16 cellular contexts compared by ENCODE assay signal in the genomic region with DNA sequence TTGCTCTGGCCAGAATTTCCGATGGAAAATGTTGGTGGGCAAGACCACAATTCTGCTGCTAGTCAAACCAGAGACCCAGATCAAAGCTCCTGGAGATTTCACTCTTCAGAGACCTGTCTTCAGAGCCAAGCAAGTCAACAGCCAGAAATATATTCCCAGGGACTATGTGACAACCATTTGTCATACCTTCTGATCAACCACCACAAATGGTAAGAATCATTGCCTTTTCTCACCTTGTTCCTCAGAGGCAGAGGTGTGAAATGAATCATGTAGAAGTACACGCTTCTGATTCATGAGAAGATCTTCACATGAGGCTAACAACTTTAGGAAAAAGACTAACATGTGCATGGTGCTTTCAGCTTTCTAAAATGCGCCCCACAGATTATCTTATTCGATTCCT. TPM values are rescaled to one million over a fixed set of nuclear protein-coding genes. Genes with fewer than 3 reads are reported as not detected.
DNase-seq lines count a peak whose midpoint lies in the region; ATAC-seq and TF ChIP-seq lines count a peak whose summit lies in the region.
"Had no signal": no experiment of that assay in that cellular context is flagged by ENCODE, and none has a peak within 500 bp of the region (broad histone marks: within the 10 kb centered on the region; RNA-seq: fewer than 3 reads in every experiment).

No MANE protein-coding gene starts in this region.

- H3K36me3 ChIP-seq in mesenchymal stem cell (ENCODE audit: control insufficient read depth in 1 of 2, insufficient read depth in 2 of 2, low read depth in 1 of 2, low read length in 2 of 2) (peaks cover 6 to 11% of the 10 kb centered on the region in 2 experiments), heart left ventricle (peaks cover 0 to 49% (median 12%) of the 10 kb centered on the region in 9 donors)

- 99% methylated on average over 4 of the region's 4 CpGs for WGBS in mesenchymal stem cell
- 91 to 95% (median 92%) methylated on average over 4 of the region's 4 CpGs for WGBS in heart left ventricle, 4 donors

- ATAC-seq in activated CD4-positive, alpha-beta T cell treated with anti-CD3 and anti-CD28 coated beads for 36 hours: peak; percentile 95
- ATAC-seq in activated naive CD4-positive, alpha-beta T cell treated with anti-CD3 and anti-CD28 coated beads, Interleukin-2, amount 50 U/mL, for 72 hours: peak; percentile 95 to 97
- no peak for ATAC-seq in heart left ventricle

- H3K9me3 ChIP-seq in mesenchymal stem cell (ENCODE audit: control insufficient read depth, low read length): no peaks in the 10 kb centered on the region
- no peaks in the 10 kb centered on the region for H3K9me3 ChIP-seq in heart left ventricle

- no peak overlapping the region for H3K27ac ChIP-seq in mesenchymal stem cell (ENCODE audit: low read length, poor library complexity, severe bottlenecking)
- H3K27ac ChIP-seq in heart left ventricle: no peak overlapping the region
- H3K27ac ChIP-seq: C4-2B, GM23248 had no signal

- no peak overlapping the region for H3K18ac ChIP-seq in mesenchymal stem cell (ENCODE audit: low read depth in 1 of 2, low read length in 2 of 2)

- H3K14ac ChIP-seq in mesenchymal stem cell (ENCODE audit: low read length in 2 of 2): no peak overlapping the region

- CTCF ChIA-PET in activated CD4-positive, alpha-beta T cell treated with anti-CD3 and anti-CD28 coated beads for 36 hours (lab: Charles Lee): interaction anchor here (0.6 to 1.0 kb wide), 3 partner anchors 54 to 128 kb away, joined by 3 read pairs; a partner anchor contains a TSS
- CTCF ChIA-PET in activated naive CD4-positive, alpha-beta T cell treated with anti-CD3 and anti-CD28 coated beads, Interleukin-2, amount 10 ng/mL, durations not matched to agents 7 days and 5 days (lab: Charles Lee): no interaction called here

- no peaks in the 10 kb centered on the region for H3K9me3 Mint-ChIP-seq in activated CD4-positive, alpha-beta T cell treated with anti-CD3 and anti-CD28 coated beads for 36 hours (ENCODE audit: low read depth)
- H3K9me3 Mint-ChIP-seq in activated naive CD4-positive, alpha-beta T cell treated with anti-CD3 and anti-CD28 coated beads, Interleukin-2, amount 50 U/mL, for 72 hours: no peaks in the 10 kb centered on the region
- H3K9me3 Mint-ChIP-seq in activated naive CD4-positive, alpha-beta T cell treated with anti-CD3 and anti-CD28 coated beads, Interleukin-2, amount 10 ng/mL, durations not matched to agents 7 days and 5 days: no peaks in the 10 kb centered on the region

- H3K4ac ChIP-seq in mesenchymal stem cell (ENCODE audit: low read depth in 1 of 2, low read length in 2 of 2): no peak overlapping the region

- intact Hi-C loops in activated CD4-positive, alpha-beta T cell treated with anti-CD3 and anti-CD28 coated beads for 36 hours (cut with DNase I, micrococcal nuclease): loop anchor here in 1 of 2 experiments (5.0 kb wide), 1 partner anchor 61 kb away; no protein-coding TSS in a partner anchor
- intact Hi-C loops in heart left ventricle (cut with DNase I): no loop called here

- peaks cover 6% of the 10 kb centered on the region for H3K36me3 Mint-ChIP-seq in activated CD4-positive, alpha-beta T cell treated with anti-CD3 and anti-CD28 coated beads for 36 hours (ENCODE audit: low read depth)
- H3K36me3 Mint-ChIP-seq in activated naive CD4-positive, alpha-beta T cell treated with anti-CD3 and anti-CD28 coated beads, Interleukin-2, amount 50 U/mL, for 72 hours: peaks cover 6 to 8% of the 10 kb centered on the region in 2 donors
- peaks cover 18% of the 10 kb centered on the region for H3K36me3 Mint-ChIP-seq in activated naive CD4-positive, alpha-beta T cell treated with anti-CD3 and anti-CD28 coated beads, Interleukin-2, amount 10 ng/mL, durations not matched to agents 7 days and 5 days

- peaks cover 13% of the 10 kb centered on the region for H3K79me1 ChIP-seq in mesenchymal stem cell (replicated peaks; ENCODE audit: low read length, poor library complexity, severe bottlenecking)

- H2BK120ac ChIP-seq in mesenchymal stem cell (ENCODE audit: low read depth, low read length): no peak overlapping the region

- H2BK15ac ChIP-seq in mesenchymal stem cell (ENCODE audit: low read depth, poor library complexity, severe bottlenecking): no peak overlapping the region

- no peaks in the 10 kb centered on the region for H3K27me3 ChIP-seq in mesenchymal stem cell (ENCODE audit: control insufficient read depth in 1 of 2, insufficient read depth in 1 of 2, low read length in 2 of 2)
- H3K27me3 ChIP-seq in heart left ventricle: no peaks in the 10 kb centered on the region

- no peak for TF ChIP-seq CTCF in heart left ventricle (IDR thresholded peaks at IDR 0.05)

- H2AFZ ChIP-seq in mesenchymal stem cell (ENCODE audit: low read depth, low read length): no peak overlapping the region
- H2AFZ ChIP-seq: GM23248 had no signal

- peaks cover 11% of the 10 kb centered on the region for H3K4me1 Mint-ChIP-seq in activated CD4-positive, alpha-beta T cell treated with anti-CD3 and anti-CD28 coated beads for 36 hours
- H3K4me1 Mint-ChIP-seq in activated naive CD4-positive, alpha-beta T cell treated with anti-CD3 and anti-CD28 coated beads, Interleukin-2, amount 10 ng/mL, durations not matched to agents 7 days and 5 days: peaks cover 6% of the 10 kb centered on the region

- no peak overlapping the region for H3K4me2 ChIP-seq in mesenchymal stem cell (ENCODE audit: low read length, poor library complexity, severe bottlenecking)

- H3K4me1 ChIP-seq in mesenchymal stem cell (ENCODE audit: control insufficient read depth, insufficient read depth, low read depth, low read length): peaks cover 13% of the 10 kb centered on the region
- no peaks in the 10 kb centered on the region for H3K4me1 ChIP-seq in heart left ventricle

- H2AK5ac ChIP-seq in mesenchymal stem cell (ENCODE audit: low read length, severe bottlenecking): peak overlapping the region; percentile 79

- no peak overlapping the region for H4K8ac ChIP-seq in mesenchymal stem cell (ENCODE audit: low read length)

- no peak overlapping the region for H3K4me3 Mint-ChIP-seq in activated CD4-positive, alpha-beta T cell treated with anti-CD3 and anti-CD28 coated beads for 36 hours
- no peak overlapping the region for H3K4me3 Mint-ChIP-seq in activated naive CD4-positive, alpha-beta T cell treated with anti-CD3 and anti-CD28 coated beads, Interleukin-2, amount 10 ng/mL, durations not matched to agents 7 days and 5 days

- H4K91ac ChIP-seq in mesenchymal stem cell (ENCODE audit: low read length): no peak overlapping the region

- H2BK12ac ChIP-seq in mesenchymal stem cell (ENCODE audit: low read length in 2 of 2): no peak overlapping the region

- H3K27ac Mint-ChIP-seq in activated CD4-positive, alpha-beta T cell treated with anti-CD3 and anti-CD28 coated beads for 36 hours: no peak overlapping the region
- H3K27ac Mint-ChIP-seq in activated naive CD4-positive, alpha-beta T cell treated with anti-CD3 and anti-CD28 coated beads, Interleukin-2, amount 50 U/mL, for 72 hours: peak overlapping the region; percentile 5 to 62
- no peak overlapping the region for H3K27ac Mint-ChIP-seq in activated naive CD4-positive, alpha-beta T cell treated with anti-CD3 and anti-CD28 coated beads, Interleukin-2, amount 10 ng/mL, durations not matched to agents 7 days and 5 days

- H3K4me3 ChIP-seq in mesenchymal stem cell (ENCODE audit: insufficient read depth in 1 of 2, low read depth in 1 of 2, low read length in 2 of 2) (no peak overlapping the region), heart left ventricle (no peak overlapping the region)
- H3K4me3 ChIP-seq: GM23248 had no signal

- DNase-seq in activated CD4-positive, alpha-beta T cell treated with anti-CD3 and anti-CD28 coated beads for 36 hours: peak; percentile 14
- no peak for DNase-seq in activated CD4-positive, alpha-beta T cell treated with anti-CD3 and anti-CD28 coated beads, Interleukin-2, amount 50 U/mL, for 1 hour
- peak; percentile 19 to 55 for DNase-seq in activated naive CD4-positive, alpha-beta T cell treated with anti-CD3 and anti-CD28 coated beads, Interleukin-2, amount 50 U/mL, for 72 hours (ENCODE audit: low spot score in 2 of 2)
- no peak for DNase-seq in activated naive CD4-positive, alpha-beta T cell treated with anti-CD3 and anti-CD28 coated beads, Interleukin-2, amount 10 ng/mL, durations not matched to agents 7 days and 5 days
- no peak for DNase-seq in mesenchymal stem cell
- no peak for DNase-seq in NCI-H524 (lab: John Stamatoyannopoulos, UW)
- no peak for DNase-seq in heart left ventricle
- no peak for DNase-seq in NCI-H1048 (lab: John Stamatoyannopoulos, UW)
- DNase-seq: 8988T, DMS 273 treated with DMSO at 0.1 percent for 48 hours, GDM1, GM23248, HCEC 1CT, NCI-H187, OCI-M1 had no signal

- H3K23ac ChIP-seq in mesenchymal stem cell (ENCODE audit: low read length in 2 of 2): no peak overlapping the region

- POLR2A ChIA-PET in activated CD4-positive, alpha-beta T cell treated with anti-CD3 and anti-CD28 coated beads for 36 hours (lab: Charles Lee): interaction anchor here (0.7 kb wide), 1 partner anchor 1709 kb away, joined by 3 read pairs; no protein-coding TSS in a partner anchor

- no peak overlapping the region for H2BK5ac ChIP-seq in mesenchymal stem cell (ENCODE audit: low read depth, low read length, poor library complexity, severe bottlenecking)

- no peak for TF ChIP-seq POLR2A in heart left ventricle (IDR thresholded peaks at IDR 0.05)

- H3K9ac ChIP-seq in mesenchymal stem cell (ENCODE audit: low read length): no peak overlapping the region
- H3K9ac ChIP-seq: GM23248 had no signal

- H3K27me3 Mint-ChIP-seq in activated CD4-positive, alpha-beta T cell treated with anti-CD3 and anti-CD28 coated beads for 36 hours: no peaks in the 10 kb centered on the region
- H3K27me3 Mint-ChIP-seq in activated naive CD4-positive, alpha-beta T cell treated with anti-CD3 and anti-CD28 coated beads, Interleukin-2, amount 10 ng/mL, durations not matched to agents 7 days and 5 days: no peaks in the 10 kb centered on the region

RNA-seq across cellular contexts. Expression of a gene that starts 53.5 kb away (rescaled TPM):
- total RNA-seq in activated CD4-positive, alpha-beta T cell treated with anti-CD3 and anti-CD28 coated beads for 36 hours: 1 to 10 TPM; 2.5 TPM
- 1 to 10 TPM; 1.2 to 2.5 TPM for total RNA-seq in activated naive CD4-positive, alpha-beta T cell treated with anti-CD3 and anti-CD28 coated beads, Interleukin-2, amount 50 U/mL, for 72 hours
- 19.2 TPM for polyA plus RNA-seq in mesenchymal stem cell (2013, experiment 1 of 2)
- polyA plus RNA-seq in mesenchymal stem cell (2013, experiment 2 of 2): 18.5 TPM
- total RNA-seq in heart left ventricle: 10 to 100 TPM in 1 of 9 donors, 1 to 10 TPM in 8; 3.1 to 22.7 (median 6.4) TPM
- 1 to 10 TPM; 1.0 to 3.6 TPM for polyA plus RNA-seq in heart left ventricle

Comparison
In these comparisons a context has a peak if more than half of its experiments do, and no peak if none do; other contexts are left out.
1. DNase-seq: peak in activated CD4-positive, alpha-beta T cell treated with anti-CD3 and anti-CD28 coated beads for 36 hours (single experiment) and activated naive CD4-positive, alpha-beta T cell treated with anti-CD3 and anti-CD28 coated beads, Interleukin-2, amount 50 U/mL, for 72 hours (2 of 2); none in activated CD4-positive, alpha-beta T cell treated with anti-CD3 and anti-CD28 coated beads, Interleukin-2, amount 50 U/mL, for 1 hour (single experiment), activated naive CD4-positive, alpha-beta T cell treated with anti-CD3 and anti-CD28 coated beads, Interleukin-2, amount 10 ng/mL, durations not matched to agents 7 days and 5 days (single experiment), mesenchymal stem cell (single experiment), NCI-H524 (0 of 2), heart left ventricle (0 of 5) and NCI-H1048 (single experiment).
2. H3K27ac Mint-ChIP-seq: peak in activated naive CD4-positive, alpha-beta T cell treated with anti-CD3 and anti-CD28 coated beads, Interleukin-2, amount 50 U/mL, for 72 hours (2 of 2); none in activated CD4-positive, alpha-beta T cell treated with anti-CD3 and anti-CD28 coated beads for 36 hours (single experiment) and activated naive CD4-positive, alpha-beta T cell treated with anti-CD3 and anti-CD28 coated beads, Interleukin-2, amount 10 ng/mL, durations not matched to agents 7 days and 5 days (single experiment).
3. ATAC-seq: peak in activated CD4-positive, alpha-beta T cell treated with anti-CD3 and anti-CD28 coated beads for 36 hours (single experiment) and activated naive CD4-positive, alpha-beta T cell treated with anti-CD3 and anti-CD28 coated beads, Interleukin-2, amount 50 U/mL, for 72 hours (2 of 2); none in heart left ventricle (0 of 4).